In the genomic region with DNA sequence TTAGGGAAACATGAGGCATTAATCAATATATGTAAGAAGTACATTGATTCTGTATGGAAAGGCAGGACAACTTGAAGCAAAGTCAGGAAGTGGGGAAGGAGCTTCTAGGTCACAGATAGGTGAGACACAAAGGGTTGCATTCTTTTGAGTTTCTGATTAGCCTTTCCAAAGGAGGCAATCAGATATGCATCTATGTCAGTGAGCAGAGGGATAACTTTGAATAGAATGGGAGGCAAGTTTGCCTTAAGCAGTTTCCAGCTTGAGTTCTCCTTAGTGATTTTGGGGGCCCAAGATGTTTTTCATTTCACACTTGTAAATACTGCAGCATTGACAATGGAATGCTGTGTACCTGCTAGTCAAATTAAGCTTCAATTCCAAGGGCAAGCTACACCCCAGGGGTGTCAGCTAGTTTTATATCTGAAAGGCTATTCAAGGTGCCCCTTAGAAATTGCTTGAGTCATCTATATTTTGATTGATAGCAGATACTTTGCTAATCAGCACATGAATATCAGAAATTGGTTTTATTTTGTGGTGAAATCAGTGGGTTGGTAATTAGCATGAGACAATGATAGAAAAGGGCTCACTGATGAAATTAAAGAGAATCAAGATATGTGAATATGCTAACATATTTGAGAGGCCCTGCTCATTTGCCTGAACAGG, we compare ENCODE assay signal across 2 cellular contexts.
TF ChIP-seq lines count a peak whose summit lies in the region.

No MANE protein-coding gene starts in this region.

TF ChIP-seq in IMR-90, 13 proteins besides CTCF, POLR2A, EP300 and RAD21:
- TF ChIP-seq BHLHE40 (IDR thresholded peaks at IDR 0.05; ENCODE audit: low read depth, low read length) (no peak), MAFK (IDR thresholded peaks at IDR 0.05; ENCODE audit: low read depth, low read length) (0 out of 2 replicates have a peak, but pooled peaks have one; percentile 2)
TF ChIP-seq in IMR-90: peak in this region for 1.

TF ChIP-seq in H1, 55 proteins besides CTCF, POLR2A, EP300 and RAD21:
- TF ChIP-seq TAF1 (IDR thresholded peaks at IDR 0.05; ENCODE audit: low read depth, low read length) (no peak), EGR1 (IDR thresholded peaks at IDR 0.05; ENCODE audit: borderline replicate concordance, low read depth, low read length) (no peak), SRF (IDR thresholded peaks at IDR 0.05; ENCODE audit: low read depth, low read length) (no peak), CHD1 (IDR thresholded peaks at IDR 0.05; ENCODE audit: low read depth, low read length) (no peak), SIRT6 (IDR thresholded peaks at IDR 0.05; ENCODE audit: low read length) (no peak)
- TF ChIP-seq, protein P1, sequence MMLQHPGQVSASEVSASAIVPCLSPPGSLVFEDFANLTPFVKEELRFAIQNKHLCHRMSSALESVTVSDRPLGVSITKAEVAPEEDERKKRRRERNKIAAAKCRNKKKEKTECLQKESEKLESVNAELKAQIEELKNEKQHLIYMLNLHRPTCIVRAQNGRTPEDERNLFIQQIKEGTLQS (IDR thresholded peaks at IDR 0.05; ENCODE audit: insufficient read depth, low read depth, low read length) = no peak
TF ChIP-seq in H1: peak in this region for 0.
